ENCODE assay signal across 29 cellular contexts in genomic region chr12:21987786-21988185, GRCh38. TPM values are rescaled to one million over a fixed set of nuclear protein-coding genes. Genes with fewer than 3 reads are reported as not detected.
"Had no signal": no experiment of that assay in that cellular context is flagged by ENCODE, and none has a peak within 500 bp of the region (broad histone marks: within the 10 kb centered on the region; RNA-seq: fewer than 3 reads in every experiment).

No MANE protein-coding gene starts in this region.

- FAIRE-seq: K562, TTC549 had no signal

- H3K4me3 ChIP-seq: ascending aorta, breast epithelium, K562, Peyer's patch, SJSA1 had no signal

- H3K27me3 ChIP-seq: ascending aorta, breast epithelium, Peyer's patch had no signal

- H3K9ac ChIP-seq: SK-N-SH had no signal

- H3K9me3 ChIP-seq: ascending aorta, breast epithelium, Peyer's patch, SJSA1, SK-N-SH had no signal

- H3K27ac ChIP-seq: ascending aorta, breast epithelium, Peyer's patch, SJSA1 had no signal

- H3K4me1 ChIP-seq: ascending aorta, breast epithelium, SJSA1 had no signal

- DNase-seq: activated CD4-positive, alpha-beta T cell treated with anti-CD3 and anti-CD28 coated beads for 36 hours; activated CD4-positive, alpha-beta T cell treated with anti-CD3 and anti-CD28 coated beads, Interleukin-2, amount 10 ng/mL, durations not matched to agents 7 days and 5 days; activated CD4-positive, alpha-beta T cell treated with anti-CD3 and anti-CD28 coated beads, Interleukin-2, amount 50 U/mL, for 48 hours; activated CD8-positive, alpha-beta T cell treated with anti-CD3 and anti-CD28 coated beads, Interleukin-2, amount 10 ng/mL, durations not matched to agents 7 days and 5 days; activated gamma-delta T cell; activated naive CD4-positive, alpha-beta T cell treated with Interleukin-2 at 50 U/mL for 16 hours; activated naive CD8-positive, alpha-beta T cell treated with anti-CD3 and anti-CD28 coated beads, Interleukin-2, amount 10 ng/mL, durations not matched to agents 7 days and 5 days; activated T-cell treated with anti-CD3 and anti-CD28 coated beads, Interleukin-2, amount 50 U/mL, for 24 hours; amygdala; Karpas-422; NCI-H1105 treated with DMSO at 0.1 percent for 48 hours; NCI-H1436; NCI-H1694; NCI-H1930; NCI-H2081 treated with DMSO at 0.1 percent for 48 hours; NCI-H226; NCI-H446 treated with DMSO at 0.1 percent for 48 hours; NCI-H524 treated with DMSO at 0.1 percent for 48 hours; NK-92 treated with Interleukin-12 subunit alpha and Interleukin-12 subunit beta, amount 100 ng/mL, for 24 hours; PC-3; Peyer's patch; RPMI8226; SHP77 treated with DMSO at 0.1 percent for 48 hours; SK-N-SH had no signal

- H3K36me3 ChIP-seq: ascending aorta, breast epithelium, Peyer's patch, SJSA1 had no signal

- H3K4me2 ChIP-seq: SK-N-SH had no signal

RNA-seq across cellular contexts. Expression of gene ABCC9, which starts 46.6 kb away (rescaled TPM):
- total RNA-seq: activated CD4-positive, alpha-beta T cell treated with anti-CD3 and anti-CD28 coated beads for 36 hours; activated CD4-positive, alpha-beta T cell treated with anti-CD3 and anti-CD28 coated beads, Interleukin-2, amount 10 ng/mL, durations not matched to agents 7 days and 5 days; activated CD8-positive, alpha-beta T cell treated with anti-CD3 and anti-CD28 coated beads, Interleukin-2, amount 10 ng/mL, durations not matched to agents 7 days and 5 days; activated naive CD8-positive, alpha-beta T cell treated with anti-CD3 and anti-CD28 coated beads, Interleukin-2, amount 10 ng/mL, durations not matched to agents 7 days and 5 days had no signal
